13 cellular contexts compared by ENCODE assay signal in genomic region chr1:197041486-197042353, GRCh38. TPM values are rescaled to one million over a fixed set of nuclear protein-coding genes. Genes with fewer than 3 reads are reported as not detected.
DNase-seq lines count a peak whose midpoint lies in the region; ATAC-seq and TF ChIP-seq lines count a peak whose summit lies in the region.
"Had no signal": no experiment of that assay in that cellular context is flagged by ENCODE, and none has a peak within 500 bp of the region (broad histone marks: within the 10 kb centered on the region; RNA-seq: fewer than 3 reads in every experiment).

No MANE protein-coding gene starts in this region.

- H3K36me3 ChIP-seq in fibroblast of lung (ENCODE audit: control insufficient read depth, insufficient read depth, low read length) (no peaks in the 10 kb centered on the region), brain microvascular endothelial cell (replicated peaks) (no peaks in the 10 kb centered on the region)
- H3K36me3 ChIP-seq: tibial artery had no signal

- H3K27ac ChIP-seq in fibroblast of lung (ENCODE audit: insufficient read depth, low read length), result no peak overlapping the region
- H3K27ac ChIP-seq in brain microvascular endothelial cell, result no peak overlapping the region
- H3K27ac ChIP-seq: tibial artery had no signal

- peak overlapping the region; percentile 3 for H2AFZ ChIP-seq in fibroblast of lung (ENCODE audit: low read length)

- no peaks in the 10 kb centered on the region for H3K79me2 ChIP-seq in fibroblast of lung (ENCODE audit: control insufficient read depth, insufficient read depth, low read length)

- ATAC-seq in GM19395 (IDR thresholded peaks at IDR 0.05; ENCODE audit: unreplicated experiment) (peak; percentile 91), HG02623 (IDR thresholded peaks at IDR 0.05; ENCODE audit: unreplicated experiment) (peak; percentile 55), HG03565 (IDR thresholded peaks at IDR 0.05; ENCODE audit: unreplicated experiment) (peak; percentile 77), HG03354 (IDR thresholded peaks at IDR 0.05; ENCODE audit: poor library complexity, severe bottlenecking, unreplicated experiment) (no peak)
- ATAC-seq: activated naive CD4-positive, alpha-beta T cell treated with anti-CD3 and anti-CD28 coated beads, Interleukin-2, amount 50 U/mL, for 72 hours had no signal

- H3K9me3 ChIP-seq in fibroblast of lung (ENCODE audit: control insufficient read depth, insufficient read depth, low read depth, low read length), result no peaks in the 10 kb centered on the region
- H3K9me3 ChIP-seq: tibial artery had no signal

- TF ChIP-seq CTCF in fibroblast of lung (conservative IDR thresholded peaks at IDR 0.05 in 1 of 2, IDR thresholded peaks at IDR 0.05 in 1 of 2; ENCODE audit: low read depth in 1 of 2, low read length in 2 of 2) (no peak), brain microvascular endothelial cell (IDR thresholded peaks at IDR 0.05; ENCODE audit: low read depth, low read length, missing control alignments) (no peak)

- H4K20me1 ChIP-seq in fibroblast of lung (ENCODE audit: control insufficient read depth, extremely low read depth, insufficient read depth, low read length), result no peaks in the 10 kb centered on the region

- H3K4me3 ChIP-seq in fibroblast of lung (replicated peaks in 1 of 4; ENCODE audit: control extremely low read depth in 1 of 4, insufficient read depth in 1 of 4, low read depth in 3 of 4, low read length in 4 of 4), result no peak overlapping the region
- H3K4me3 ChIP-seq in brain microvascular endothelial cell (ENCODE audit: low read depth, low read length), result no peak overlapping the region
- H3K4me3 ChIP-seq: tibial artery had no signal

- no peak overlapping the region for H3K9ac ChIP-seq in fibroblast of lung (ENCODE audit: insufficient read depth, low read length)

- H3K4me2 ChIP-seq in fibroblast of lung (ENCODE audit: extremely low read depth, insufficient read depth, low read length), result no peak overlapping the region

- DNase-seq in fibroblast of lung (ENCODE audit: low read depth in 2 of 2), result no peak
- DNase-seq in C1 segment of cervical spinal cord (lab: John Stamatoyannopoulos, UW), result no peak
- no peak for DNase-seq in brain microvascular endothelial cell
- DNase-seq in stimulated activated CD8-positive, alpha-beta memory T cell treated with anti-CD3 and anti-CD28 coated beads, Interleukin-4, amount 100 ng/mL, for 48 hours, result no peak
- DNase-seq: CD8-positive, alpha-beta memory T cell; tibial artery had no signal

- in situ Hi-C loops in brain microvascular endothelial cell (cut with HindIII; ENCODE audit: low pct_ligation_motif_present, low sequenced_read_pairs), result no loop called here

- H3K27me3 ChIP-seq in fibroblast of lung (ENCODE audit: control insufficient read depth, insufficient read depth, low read length), result no peaks in the 10 kb centered on the region
- H3K27me3 ChIP-seq in brain microvascular endothelial cell (replicated peaks), result no peaks in the 10 kb centered on the region
- H3K27me3 ChIP-seq: tibial artery had no signal

- H3K4me1 ChIP-seq in fibroblast of lung (ENCODE audit: control insufficient read depth, extremely low read depth, insufficient read depth, low read length), result no peaks in the 10 kb centered on the region
- H3K4me1 ChIP-seq: tibial artery had no signal

RNA-seq across cellular contexts. Expression of gene F13B, which starts 25.3 kb away (rescaled TPM):
- not detected in 2 replicates for total RNA-seq in fibroblast of lung
- not detected in 2 replicates for polyA plus RNA-seq in fibroblast of lung
- polyA plus RNA-seq in fibroblast of lung (2012), result not detected in 2 replicates
- not detected in 2 replicates for polyA minus RNA-seq in fibroblast of lung (ENCODE audit: low replicate concordance)
- total RNA-seq: activated naive CD4-positive, alpha-beta T cell treated with anti-CD3 and anti-CD28 coated beads, Interleukin-2, amount 50 U/mL, for 72 hours; CD8-positive, alpha-beta memory T cell; chondrocyte had no signal
- polyA plus RNA-seq: CD8-positive, alpha-beta memory T cell; esophagus had no signal
